Comparison of ENCODE assay signal across 31 cellular contexts in genomic region chr3:3629911-3630310, GRCh38.
DNase-seq lines count a peak whose midpoint lies in the region; ATAC-seq and TF ChIP-seq lines count a peak whose summit lies in the region.
"Had no signal": no experiment of that assay in that cellular context is flagged by ENCODE, and none has a peak within 500 bp of the region (broad histone marks: within the 10 kb centered on the region; RNA-seq: fewer than 3 reads in every experiment).

No MANE protein-coding gene starts in this region.

- H3K36me3 Mint-ChIP-seq in MCF 10A (ENCODE audit: insufficient read depth, unreplicated experiment), result no peaks in the 10 kb centered on the region
- H3K36me3 Mint-ChIP-seq in stimulated activated naive B cell treated with anti-CD40 and anti-IgM and Interleukin-4, amounts not matched to agents 10 μg/mL and 1 μg/mL and 100 μg/mL, for 72 hours, result no peaks in the 10 kb centered on the region
- H3K36me3 Mint-ChIP-seq in naive thymus-derived CD8-positive, alpha-beta T cell, result no peaks in the 10 kb centered on the region
- H3K36me3 Mint-ChIP-seq: CD8-positive, alpha-beta memory T cell had no signal

- peaks cover 18% of the 10 kb centered on the region for H3K4me1 Mint-ChIP-seq in MCF 10A (ENCODE audit: insufficient read depth, unreplicated experiment)
- peaks cover 0 to 2% of the 10 kb centered on the region in 2 donors for H3K4me1 Mint-ChIP-seq in stimulated activated naive B cell treated with anti-CD40 and anti-IgM and Interleukin-4, amounts not matched to agents 10 μg/mL and 1 μg/mL and 100 μg/mL, for 72 hours
- H3K4me1 Mint-ChIP-seq in naive thymus-derived CD8-positive, alpha-beta T cell, result no peaks in the 10 kb centered on the region
- H3K4me1 Mint-ChIP-seq: CD8-positive, alpha-beta memory T cell had no signal

- H3K27me3 ChIP-seq in breast epithelium, result no peaks in the 10 kb centered on the region
- H3K27me3 ChIP-seq: BE2C, MG63 had no signal

- no peaks in the 10 kb centered on the region for H3K9me3 ChIP-seq in breast epithelium
- H3K9me3 ChIP-seq: BE2C, MG63 had no signal

- TF ChIP-seq POLR2A in breast epithelium (IDR thresholded peaks at IDR 0.05), result no peak

- no peaks in the 10 kb centered on the region for H3K27me3 Mint-ChIP-seq in MCF 10A (ENCODE audit: insufficient read depth, unreplicated experiment)
- H3K27me3 Mint-ChIP-seq in stimulated activated naive B cell treated with anti-CD40 and anti-IgM and Interleukin-4, amounts not matched to agents 10 μg/mL and 1 μg/mL and 100 μg/mL, for 72 hours, result no peaks in the 10 kb centered on the region
- H3K27me3 Mint-ChIP-seq in naive thymus-derived CD8-positive, alpha-beta T cell, result no peaks in the 10 kb centered on the region
- H3K27me3 Mint-ChIP-seq: CD8-positive, alpha-beta memory T cell had no signal

- no peak for ATAC-seq in stimulated activated naive B cell treated with anti-CD40 and anti-IgM and Interleukin-4, amounts not matched to agents 10 μg/mL and 1 μg/mL and 100 μg/mL, for 72 hours (replicated peaks)
- no peak for ATAC-seq in naive thymus-derived CD8-positive, alpha-beta T cell
- ATAC-seq: HepG2, K562 had no signal

- DNase-seq in MCF 10A (ENCODE audit: unreplicated experiment), result peak; percentile 24
- no peak for DNase-seq in breast epithelium (ENCODE audit: low spot score in 2 of 2)
- peak; percentile 49 for DNase-seq in astrocyte of the hippocampus (ENCODE audit: low read depth, low spot score)
- DNase-seq in non-pigmented ciliary epithelial cell (ENCODE audit: low read depth), result peak; percentile 11
- no peak for DNase-seq in stimulated activated CD4-positive, alpha-beta T cell treated with anti-CD3 and anti-CD28 coated beads, Interleukin-15, amount 100 ng/mL, for 24 hours
- DNase-seq in stimulated activated naive B cell treated with anti-CD40 and anti-IgM and Interleukin-4, amounts not matched to agents 10 μg/mL and 1 μg/mL and 100 μg/mL, for 72 hours, result no peak
- no peak for DNase-seq in stimulated activated CD4-positive, alpha-beta T cell treated with anti-CD3 and anti-CD28 coated beads, Interleukin-4, amount 100 ng/mL, for 24 hours
- DNase-seq in naive thymus-derived CD8-positive, alpha-beta T cell, result no peak
- DNase-seq: ACHN; BE2C; CD8-positive, alpha-beta memory T cell; DMS 273 treated with DMSO at 0.1 percent for 48 hours; DMS79 treated with DMSO at 0.1 percent for 48 hours; GF-D8; GOT3; Kasumi-1; MG63; NCI-H1048; NCI-H1417; NCI-H1694; NCI-H2029 treated with DMSO at 0.1 percent for 48 hours; NCI-H2227 treated with DMSO at 0.1 percent for 48 hours; NCI-H510A; NCI-H69; SHP77 had no signal

- no peak overlapping the region for H3K27ac Mint-ChIP-seq in MCF 10A (ENCODE audit: low read depth, unreplicated experiment)
- no peak overlapping the region for H3K27ac Mint-ChIP-seq in stimulated activated naive B cell treated with anti-CD40 and anti-IgM and Interleukin-4, amounts not matched to agents 10 μg/mL and 1 μg/mL and 100 μg/mL, for 72 hours
- H3K27ac Mint-ChIP-seq in naive thymus-derived CD8-positive, alpha-beta T cell, result no peak overlapping the region
- H3K27ac Mint-ChIP-seq: CD14-positive monocyte; CD8-positive, alpha-beta memory T cell had no signal

- TF ChIP-seq CTCF in MCF 10A (IDR thresholded peaks at IDR 0.05; ENCODE audit: unreplicated experiment) (no peak), breast epithelium (IDR thresholded peaks at IDR 0.05) (no peak)

- CTCF ChIA-PET in MCF 10A (lab: Yijun Ruan, JAX), result interaction anchor here (0.8 kb wide), 1 partner anchor 369 kb away, joined by 3 read pairs; no protein-coding TSS in a partner anchor

- no peaks in the 10 kb centered on the region for H3K4me1 ChIP-seq in breast epithelium
- H3K4me1 ChIP-seq: BE2C had no signal

- no peaks in the 10 kb centered on the region for H3K9me3 Mint-ChIP-seq in MCF 10A (ENCODE audit: unreplicated experiment)
- no peaks in the 10 kb centered on the region for H3K9me3 Mint-ChIP-seq in stimulated activated naive B cell treated with anti-CD40 and anti-IgM and Interleukin-4, amounts not matched to agents 10 μg/mL and 1 μg/mL and 100 μg/mL, for 72 hours
- H3K9me3 Mint-ChIP-seq in naive thymus-derived CD8-positive, alpha-beta T cell, result no peaks in the 10 kb centered on the region

- H3K4me3 ChIP-seq in breast epithelium, result no peak overlapping the region
- H3K4me3 ChIP-seq: K562, MG63 had no signal

- POLR2A ChIA-PET in MCF 10A (lab: Yijun Ruan, JAX), result no interaction called here
- POLR2A ChIA-PET in naive thymus-derived CD8-positive, alpha-beta T cell (lab: Charles Lee), result no interaction called here

- no TSS peak for BruUV-seq in MCF 10A (replicated peaks; lab: Mats Ljungman, UMichigan)

- H3K27ac ChIP-seq in breast epithelium, result no peak overlapping the region
- H3K27ac ChIP-seq: 22Rv1, HL-60, RWPE1 had no signal

- intact Hi-C loops in MCF 10A (cut with micrococcal nuclease), result no loop called here
- intact Hi-C loops in breast epithelium (cut with DNase I; ENCODE audit: low total_unique reads), result no loop called here

- no peaks in the 10 kb centered on the region for H3K36me3 ChIP-seq in breast epithelium
- H3K36me3 ChIP-seq: BE2C, MG63 had no signal

- no peak overlapping the region for H3K4me3 Mint-ChIP-seq in MCF 10A (ENCODE audit: unreplicated experiment)
- no peak overlapping the region for H3K4me3 Mint-ChIP-seq in stimulated activated naive B cell treated with anti-CD40 and anti-IgM and Interleukin-4, amounts not matched to agents 10 μg/mL and 1 μg/mL and 100 μg/mL, for 72 hours
- no peak overlapping the region for H3K4me3 Mint-ChIP-seq in naive thymus-derived CD8-positive, alpha-beta T cell
- H3K4me3 Mint-ChIP-seq: CD14-positive monocyte; CD8-positive, alpha-beta memory T cell had no signal

Comparison
In these comparisons a context has a peak if more than half of its experiments do, and no peak if none do; other contexts are left out.
1. DNase-seq: peak in MCF 10A (single experiment), astrocyte of the hippocampus (single experiment) and non-pigmented ciliary epithelial cell (single experiment); none in breast epithelium (0 of 2), stimulated activated CD4-positive, alpha-beta T cell treated with anti-CD3 and anti-CD28 coated beads, Interleukin-15, amount 100 ng/mL, for 24 hours (single experiment), stimulated activated naive B cell treated with anti-CD40 and anti-IgM and Interleukin-4, amounts not matched to agents 10 μg/mL and 1 μg/mL and 100 μg/mL, for 72 hours (single experiment), stimulated activated CD4-positive, alpha-beta T cell treated with anti-CD3 and anti-CD28 coated beads, Interleukin-4, amount 100 ng/mL, for 24 hours (single experiment) and naive thymus-derived CD8-positive, alpha-beta T cell (0 of 10).